In genomic region chr9:36258989-36259315, GRCh38 we compare ENCODE assay signal across 8 cellular contexts. TPM values are rescaled to one million over a fixed set of nuclear protein-coding genes. Genes with fewer than 3 reads are reported as not detected.
DNase-seq lines count a peak whose midpoint lies in the region; ATAC-seq lines count a peak whose summit lies in the region.

No MANE protein-coding gene starts in this region.

- no peaks in the 10 kb centered on the region for H3K9me3 ChIP-seq in stomach smooth muscle (ENCODE audit: control insufficient read depth in 2 of 2, low read length in 2 of 2)

- H3K4me3 ChIP-seq in stomach smooth muscle (ENCODE audit: low read length in 2 of 2): peak overlapping the region; percentile 92 to 96

- H3K27me3 Mint-ChIP-seq in activated T-helper 17 cell treated with anti-CD3 and anti-CD28 coated beads, Interleukin-2, amount 50 U/mL, for 72 hours: no peaks in the 10 kb centered on the region
- H3K27me3 Mint-ChIP-seq in immature natural killer cell (ENCODE audit: low read depth in 3 of 3): peaks cover 0 to 11% (median 10%) of the 10 kb centered on the region in 3 donors

- H3K27me3 ChIP-seq in stomach smooth muscle (ENCODE audit: control insufficient read depth in 1 of 2, insufficient read depth in 2 of 2, low read length in 2 of 2): no peaks in the 10 kb centered on the region

- DNase-seq in NCI-H1092 treated with DMSO at 0.1 percent for 48 hours (lab: John Stamatoyannopoulos, UW): peak; percentile 53
- no peak for DNase-seq in NCI-H1092 (lab: John Stamatoyannopoulos, UW)
- DNase-seq in immature natural killer cell: no peak
- DNase-seq in OCI-M2 (lab: John Stamatoyannopoulos, UW; ENCODE audit: unreplicated experiment): no peak
- DNase-seq in activated CD4-positive, alpha-beta T cell treated with anti-CD3 and anti-CD28 coated beads, Interleukin-2, amount 50 U/mL, for 48 hours: no peak

- no peaks in the 10 kb centered on the region for H3K9me3 Mint-ChIP-seq in activated T-helper 17 cell treated with anti-CD3 and anti-CD28 coated beads, Interleukin-2, amount 50 U/mL, for 72 hours
- H3K9me3 Mint-ChIP-seq in immature natural killer cell: no peaks in the 10 kb centered on the region

- no peaks in the 10 kb centered on the region for H3K36me3 Mint-ChIP-seq in activated T-helper 17 cell treated with anti-CD3 and anti-CD28 coated beads, Interleukin-2, amount 50 U/mL, for 72 hours (ENCODE audit: low read depth)
- no peaks in the 10 kb centered on the region for H3K36me3 Mint-ChIP-seq in immature natural killer cell

- H3K27ac ChIP-seq in stomach smooth muscle (ENCODE audit: low read length): peak overlapping the region; percentile 89

- peak overlapping the region; percentile 90 for H3K27ac Mint-ChIP-seq in activated T-helper 17 cell treated with anti-CD3 and anti-CD28 coated beads, Interleukin-2, amount 50 U/mL, for 72 hours
- H3K27ac Mint-ChIP-seq in immature natural killer cell: peak overlapping the region; percentile 93 to 98 (median 96)

- H3K4me1 ChIP-seq in stomach smooth muscle (ENCODE audit: control insufficient read depth, insufficient read depth, low read length): peaks cover 10% of the 10 kb centered on the region

- H3K4me3 Mint-ChIP-seq in activated T-helper 17 cell treated with anti-CD3 and anti-CD28 coated beads, Interleukin-2, amount 50 U/mL, for 72 hours: peak overlapping the region; percentile 98
- H3K4me3 Mint-ChIP-seq in immature natural killer cell: peak overlapping the region; percentile 91 to 98 (median 97)

- H3K4me1 Mint-ChIP-seq in activated T-helper 17 cell treated with anti-CD3 and anti-CD28 coated beads, Interleukin-2, amount 50 U/mL, for 72 hours: no peaks in the 10 kb centered on the region
- peaks cover 7 to 16% of the 10 kb centered on the region in 2 donors for H3K4me1 Mint-ChIP-seq in immature natural killer cell

- H3K36me3 ChIP-seq in stomach smooth muscle (ENCODE audit: control insufficient read depth in 2 of 2, insufficient read depth in 2 of 2, low read length in 2 of 2): no peaks in the 10 kb centered on the region

- ATAC-seq in activated T-helper 17 cell treated with anti-CD3 and anti-CD28 coated beads, Interleukin-2, amount 50 U/mL, for 72 hours (replicated peaks): no peak
- no peak for ATAC-seq in HG03378 (IDR thresholded peaks at IDR 0.05; ENCODE audit: unreplicated experiment)

- peak overlapping the region; percentile 85 to 86 for H3K9ac ChIP-seq in stomach smooth muscle (ENCODE audit: low read length in 2 of 2)

RNA-seq across cellular contexts. Expression of gene GNE, which starts 0.7 kb away (rescaled TPM):
- 10 to 100 TPM; 19.3 to 19.6 TPM for total RNA-seq in activated T-helper 17 cell treated with anti-CD3 and anti-CD28 coated beads, Interleukin-2, amount 50 U/mL, for 72 hours
- polyA plus RNA-seq in immature natural killer cell: 1 to 10 TPM; 2.3 to 4.8 (median 4.3) TPM
